23 cellular contexts compared by ENCODE assay signal in the genomic region with DNA sequence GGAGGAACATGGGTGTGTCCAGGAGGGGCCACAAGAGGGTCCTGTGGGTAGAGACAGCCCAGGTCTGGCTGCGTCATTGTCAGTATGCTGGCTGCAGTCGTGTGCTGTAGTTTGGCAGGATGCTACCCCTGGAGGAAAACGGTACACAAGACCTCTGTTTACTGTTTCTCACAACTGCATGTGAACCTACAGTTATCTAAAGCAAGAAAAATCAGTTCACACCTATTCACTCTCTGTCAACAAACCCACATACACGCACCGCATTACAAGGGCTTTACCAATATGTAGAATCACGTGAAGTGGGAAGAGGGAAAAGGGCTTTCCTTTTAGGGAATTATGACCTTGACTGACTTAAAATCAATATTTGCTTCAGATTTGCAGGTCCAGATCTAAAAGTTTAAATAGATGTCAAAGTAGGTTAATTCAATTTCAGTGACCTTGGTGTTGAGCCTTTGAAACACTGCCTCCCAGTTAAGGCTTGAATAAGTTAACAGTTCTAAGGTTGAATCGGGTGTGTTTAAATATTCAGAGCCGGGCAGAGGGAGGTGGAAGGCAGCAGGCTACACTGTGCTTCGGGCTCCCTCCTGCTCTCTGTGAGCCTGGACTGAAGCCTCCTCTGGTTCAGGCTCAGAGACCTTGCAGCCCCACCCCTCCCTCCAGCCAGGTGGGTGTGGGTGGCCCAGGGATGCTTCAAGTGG.
"Had no signal": no experiment of that assay in that cellular context is flagged by ENCODE, and none has a peak within 500 bp of the region (broad histone marks: within the 10 kb centered on the region; RNA-seq: fewer than 3 reads in every experiment).

No MANE protein-coding gene starts in this region.

- H3K36me3 ChIP-seq: colonic mucosa, left ventricle myocardium inferior, neutrophil, ovary, prostate gland, tibial nerve had no signal

- H3K27ac ChIP-seq: colonic mucosa, left ventricle myocardium inferior, neutrophil, ovary, tibial nerve had no signal

- H3K9me3 ChIP-seq: colonic mucosa, left ventricle myocardium inferior, mucosa of descending colon, neutrophil, ovary, prostate gland, tibial nerve had no signal

- H3K27me3 ChIP-seq: colonic mucosa, ovary had no signal

- H3K4me3 ChIP-seq: colonic mucosa, left ventricle myocardium inferior, mucosa of descending colon, ovary, prostate gland, tibial nerve had no signal

- H3K4me1 ChIP-seq: colonic mucosa, left ventricle myocardium inferior, prostate gland, tibial nerve had no signal

- DNase-seq: activated CD4-positive, alpha-beta memory T cell treated with anti-CD3 and anti-CD28 coated beads, Interleukin-2, amount 10 ng/mL, durations not matched to agents 7 days and 5 days; activated CD4-positive, alpha-beta T cell treated with anti-CD3 and anti-CD28 coated beads for 1 hour; activated CD4-positive, alpha-beta T cell treated with anti-CD3 and anti-CD28 coated beads, Interleukin-2, amount 10 ng/mL, durations not matched to agents 7 days and 5 days; activated gamma-delta T cell treated with Interleukin-2 at 50 U/mL for 16 hours; activated T-cell treated with anti-CD3 and anti-CD28 coated beads, Interleukin-2, amount 50 U/mL, for 4 hours; anterior cingulate cortex; cerebellar nuclear complex; colonic mucosa; effector CD8-positive, alpha-beta T cell; left ventricle myocardium inferior; mucosa of descending colon; retina; stimulated activated CD4-positive, alpha-beta T cell treated with anti-CD3 and anti-CD28 coated beads, Interleukin-15, amount 100 ng/mL, for 24 hours; stimulated activated CD4-positive, alpha-beta T cell treated with anti-CD3 and anti-CD28 coated beads, Interleukin-2, amount 100 ng/mL, for 24 hours; stimulated activated naive CD4-positive, alpha-beta T cell; T-helper 17 cell; T1000 had no signal

- ATAC-seq: activated T-cell treated with anti-CD3 and anti-CD28 coated beads, Interleukin-2, amount 50 U/mL, for 4 hours; activated T-helper 17 cell treated with anti-CD3 and anti-CD28 coated beads, Interleukin-2, amount 50 U/mL, for 72 hours; mucosa of descending colon; natural killer cell treated with Interleukin-12 subunit alpha and Interleukin-12 subunit beta and Interleukin-15 and Interleukin-18, amount 100 ng/mL, for 72 hours; T-helper 17 cell had no signal
